In genomic region chr6:147802400-147802799, GRCh38 we compare ENCODE assay signal across 18 cellular contexts.
DNase-seq lines count a peak whose midpoint lies in the region; ATAC-seq and TF ChIP-seq lines count a peak whose summit lies in the region.
"Had no signal": no experiment of that assay in that cellular context is flagged by ENCODE, and none has a peak within 500 bp of the region (broad histone marks: within the 10 kb centered on the region; RNA-seq: fewer than 3 reads in every experiment).

No MANE protein-coding gene starts in this region.

- no peaks in the 10 kb centered on the region for H3K4me1 ChIP-seq in mucosa of descending colon (ENCODE audit: low read depth)

- no peak overlapping the region for H3K4me3 ChIP-seq in SK-N-MC
- H3K4me3 ChIP-seq in mucosa of descending colon = no peak overlapping the region

- intact Hi-C loops in mucosa of descending colon (cut with DNase I, micrococcal nuclease) = no loop called here

- peak overlapping the region; percentile 39; the same call in 1 of the 2 replicates for H3K27ac ChIP-seq in SK-N-MC

- no peak overlapping the region for H3K9ac ChIP-seq in SK-N-MC (ENCODE audit: insufficient read length)

- H3K9me3 ChIP-seq in SK-N-MC (ENCODE audit: low read depth, low read length) = no peaks in the 10 kb centered on the region
- peaks cover 6% of the 10 kb centered on the region for H3K9me3 ChIP-seq in mucosa of descending colon

- no peak for TF ChIP-seq CTCF in mucosa of descending colon (IDR thresholded peaks at IDR 0.05)

- H3K36me3 ChIP-seq in SK-N-MC (ENCODE audit: insufficient read depth, low read length) (no peaks in the 10 kb centered on the region), mucosa of descending colon (ENCODE audit: low read depth) (no peaks in the 10 kb centered on the region)

- ATAC-seq in mucosa of descending colon (peak; percentile 34), HG02885 (IDR thresholded peaks at IDR 0.05; ENCODE audit: poor library complexity, unreplicated experiment) (no peak), HG03139 (IDR thresholded peaks at IDR 0.05; ENCODE audit: unreplicated experiment) (no peak), GM21447 (IDR thresholded peaks at IDR 0.05; ENCODE audit: unreplicated experiment) (no peak)
- ATAC-seq: SK-N-SH treated with all-trans-retinoic acid at 6 μM for 48 hours had no signal

- peak; percentile 2 for DNase-seq in EH (ENCODE audit: low read depth)
- DNase-seq in SK-N-MC (ENCODE audit: low read depth, low spot score) = no peak
- peak; percentile 40 for DNase-seq in fibroblast of gingiva (ENCODE audit: low read depth)
- no peak for DNase-seq in mucosa of descending colon
- DNase-seq: ACHN, DND-41, H9, Kasumi-1, NCI-H187, NCI-H2107, NCI-H2227 treated with DMSO at 0.1 percent for 48 hours, NCI-H510A treated with DMSO at 0.1 percent for 48 hours, RPMI8226, SHP77 treated with DMSO at 0.1 percent for 48 hours had no signal

Comparison
In these comparisons a context has a peak if more than half of its experiments do, and no peak if none do; other contexts are left out.
1. DNase-seq: peak in EH (single experiment) and fibroblast of gingiva (single experiment); none in SK-N-MC (single experiment) and mucosa of descending colon (0 of 3).